Comparison of ENCODE assay signal across 16 cellular contexts in the genomic region with DNA sequence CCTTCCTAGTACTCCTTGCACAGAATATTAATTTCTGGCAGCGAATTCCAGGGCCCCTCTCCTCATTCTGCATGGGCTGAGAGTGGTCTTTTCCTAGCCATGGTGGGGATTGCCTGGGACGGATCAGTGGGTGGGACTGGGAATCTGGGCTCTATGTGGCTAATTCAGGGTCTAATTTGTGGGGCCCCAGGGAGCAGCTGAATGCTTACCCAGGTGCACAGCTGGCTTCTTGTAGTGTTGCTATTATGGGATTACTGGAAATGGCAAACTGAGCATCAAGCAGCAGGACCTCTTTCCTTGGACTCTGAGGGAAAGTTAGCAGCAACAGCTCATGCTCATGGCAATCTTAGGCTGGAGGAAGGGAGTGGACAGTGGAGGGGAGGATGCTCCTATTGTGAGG.
A peak's percentile ranks its signal among the peaks of the same experiment; 100 is the strongest.
DNase-seq lines count a peak whose midpoint lies in the region; ATAC-seq lines count a peak whose summit lies in the region.
"Had no signal": no experiment of that assay in that cellular context is flagged by ENCODE, and none has a peak within 500 bp of the region (broad histone marks: within the 10 kb centered on the region; RNA-seq: fewer than 3 reads in every experiment).

No MANE protein-coding gene starts in this region.

- no peaks in the 10 kb centered on the region for H3K4me1 Mint-ChIP-seq in activated naive CD8-positive, alpha-beta T cell treated with anti-CD3 and anti-CD28 coated beads, Interleukin-2, amount 10 ng/mL, durations not matched to agents 7 days and 5 days
- H3K4me1 Mint-ChIP-seq in activated naive CD8-positive, alpha-beta T cell treated with anti-CD3 and anti-CD28 coated beads, Interleukin-2, amount 50 U/mL, for 24 hours = no peaks in the 10 kb centered on the region
- H3K4me1 Mint-ChIP-seq: B cell had no signal

- peaks cover 2% of the 10 kb centered on the region for H3K36me3 Mint-ChIP-seq in activated naive CD8-positive, alpha-beta T cell treated with anti-CD3 and anti-CD28 coated beads, Interleukin-2, amount 10 ng/mL, durations not matched to agents 7 days and 5 days
- H3K36me3 Mint-ChIP-seq in activated naive CD8-positive, alpha-beta T cell treated with anti-CD3 and anti-CD28 coated beads, Interleukin-2, amount 50 U/mL, for 24 hours (ENCODE audit: low read depth) = no peaks in the 10 kb centered on the region
- H3K36me3 Mint-ChIP-seq: CD8-positive, alpha-beta T cell had no signal

- peaks cover 14% of the 10 kb centered on the region for H3K27me3 Mint-ChIP-seq in activated naive CD8-positive, alpha-beta T cell treated with anti-CD3 and anti-CD28 coated beads, Interleukin-2, amount 10 ng/mL, durations not matched to agents 7 days and 5 days
- no peaks in the 10 kb centered on the region for H3K27me3 Mint-ChIP-seq in activated naive CD8-positive, alpha-beta T cell treated with anti-CD3 and anti-CD28 coated beads, Interleukin-2, amount 50 U/mL, for 24 hours

- H3K4me3 Mint-ChIP-seq in activated naive CD8-positive, alpha-beta T cell treated with anti-CD3 and anti-CD28 coated beads, Interleukin-2, amount 10 ng/mL, durations not matched to agents 7 days and 5 days = no peak overlapping the region
- no peak overlapping the region for H3K4me3 Mint-ChIP-seq in activated naive CD8-positive, alpha-beta T cell treated with anti-CD3 and anti-CD28 coated beads, Interleukin-2, amount 50 U/mL, for 24 hours
- H3K4me3 Mint-ChIP-seq: B cell; CD8-positive, alpha-beta T cell; HFFc6 had no signal

- intact Hi-C loops in left cardiac atrium (cut with DNase I) = no loop called here

- H3K9me3 Mint-ChIP-seq in activated naive CD8-positive, alpha-beta T cell treated with anti-CD3 and anti-CD28 coated beads, Interleukin-2, amount 10 ng/mL, durations not matched to agents 7 days and 5 days = no peaks in the 10 kb centered on the region
- H3K9me3 Mint-ChIP-seq in activated naive CD8-positive, alpha-beta T cell treated with anti-CD3 and anti-CD28 coated beads, Interleukin-2, amount 50 U/mL, for 24 hours = no peaks in the 10 kb centered on the region
- H3K9me3 Mint-ChIP-seq: CD8-positive, alpha-beta T cell; HFFc6 had no signal

- no peak for ATAC-seq in activated naive CD8-positive, alpha-beta T cell treated with anti-CD3 and anti-CD28 coated beads, Interleukin-2, amount 10 ng/mL, durations not matched to agents 7 days and 5 days (ENCODE audit: low read depth)
- no peak for ATAC-seq in activated naive CD8-positive, alpha-beta T cell treated with anti-CD3 and anti-CD28 coated beads, Interleukin-2, amount 50 U/mL, for 24 hours
- ATAC-seq in left cardiac atrium = no peak
- ATAC-seq: CD8-positive, alpha-beta T cell; HCT116 had no signal

- POLR2A ChIA-PET in activated naive CD8-positive, alpha-beta T cell treated with anti-CD3 and anti-CD28 coated beads, Interleukin-2, amount 10 ng/mL, durations not matched to agents 7 days and 5 days (lab: Charles Lee) = no interaction called here

- peak overlapping the region; percentile 22 for H3K27ac Mint-ChIP-seq in activated naive CD8-positive, alpha-beta T cell treated with anti-CD3 and anti-CD28 coated beads, Interleukin-2, amount 10 ng/mL, durations not matched to agents 7 days and 5 days
- no peak overlapping the region for H3K27ac Mint-ChIP-seq in activated naive CD8-positive, alpha-beta T cell treated with anti-CD3 and anti-CD28 coated beads, Interleukin-2, amount 50 U/mL, for 24 hours
- H3K27ac Mint-ChIP-seq: B cell; CD8-positive, alpha-beta T cell; HFFc6 had no signal

- no peak for DNase-seq in activated naive CD8-positive, alpha-beta T cell treated with anti-CD3 and anti-CD28 coated beads, Interleukin-2, amount 10 ng/mL, durations not matched to agents 7 days and 5 days
- DNase-seq in activated naive CD8-positive, alpha-beta T cell treated with anti-CD3 and anti-CD28 coated beads, Interleukin-2, amount 50 U/mL, for 24 hours = no peak
- DNase-seq in NCI-H2227 (lab: John Stamatoyannopoulos, UW; ENCODE audit: unreplicated experiment) = peak; percentile 50
- peak; percentile 85 for DNase-seq in NCI-H69 (lab: John Stamatoyannopoulos, UW)
- DNase-seq in NCI-H1436 (lab: John Stamatoyannopoulos, UW) = no peak
- no peak for DNase-seq in left cardiac atrium
- DNase-seq in MV-4-11 (lab: John Stamatoyannopoulos, UW) = no peak
- DNase-seq: Calu3; CD8-positive, alpha-beta T cell; DMS79 treated with DMSO at 0.1 percent for 48 hours; GF-D8; GOT3; H7; HFFc6 had no signal

Comparison
In these comparisons a context has a peak if more than half of its experiments do, and no peak if none do; other contexts are left out.
1. DNase-seq: peak in NCI-H2227 (single experiment) and NCI-H69 (single experiment); none in activated naive CD8-positive, alpha-beta T cell treated with anti-CD3 and anti-CD28 coated beads, Interleukin-2, amount 10 ng/mL, durations not matched to agents 7 days and 5 days (single experiment), activated naive CD8-positive, alpha-beta T cell treated with anti-CD3 and anti-CD28 coated beads, Interleukin-2, amount 50 U/mL, for 24 hours (single experiment), NCI-H1436 (single experiment), left cardiac atrium (single experiment) and MV-4-11 (single experiment).